ENCODE assay signal across 8 cellular contexts in the genomic region with DNA sequence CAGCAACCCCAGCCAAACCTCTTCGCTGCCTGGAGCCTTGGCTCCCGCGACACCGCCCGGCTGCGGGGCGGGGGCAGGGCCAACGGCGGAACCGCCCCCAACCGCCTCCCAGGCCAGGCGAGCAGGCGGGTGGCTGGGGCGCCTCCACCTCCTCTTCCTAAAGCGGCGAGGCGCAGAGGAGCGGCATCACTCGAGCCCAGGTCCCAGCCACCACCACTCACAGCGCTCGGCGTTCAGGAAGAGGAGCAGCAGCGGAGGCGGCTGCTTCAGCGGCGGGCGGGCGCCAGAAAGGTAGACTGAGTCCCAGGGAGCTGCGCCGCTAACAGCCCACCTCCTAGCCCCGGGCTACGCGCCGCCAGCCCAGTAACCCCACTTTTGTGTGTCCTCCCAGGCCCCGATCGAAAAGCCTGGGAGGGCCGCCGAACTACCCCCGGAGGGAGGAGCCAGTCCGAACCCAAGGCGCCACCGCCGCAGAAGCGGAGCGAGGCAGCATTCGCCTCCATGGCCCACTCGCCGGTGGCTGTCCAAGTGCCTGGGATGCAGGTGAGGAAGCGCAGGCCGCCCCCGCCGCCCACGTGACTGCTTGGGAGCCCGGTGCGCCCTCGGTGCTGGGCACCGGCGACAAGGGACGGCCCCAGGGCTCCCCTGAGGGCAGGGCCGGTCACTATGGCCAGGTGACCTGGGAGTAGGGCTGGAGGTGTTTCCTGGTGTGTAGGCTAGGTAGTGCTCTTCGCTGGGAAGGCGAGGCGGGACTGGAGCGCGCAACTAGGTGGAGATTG. TPM values are rescaled to one million over a fixed set of nuclear protein-coding genes. Genes with fewer than 3 reads are reported as not detected.
DNase-seq lines count a peak whose midpoint lies in the region; ATAC-seq and TF ChIP-seq lines count a peak whose summit lies in the region.

A gene (plus strand): TSS at position 186 of the 779 bp plus-strand sequence. CDS start 316 bp downstream, at position 502.

- POLR2A ChIA-PET in activated CD4-positive, alpha-beta T cell treated with anti-CD3 and anti-CD28 coated beads, Interleukin-2, amount 10 ng/mL, durations not matched to agents 7 days and 5 days (lab: Charles Lee) = interaction anchor here (0.7 kb wide), 1 partner anchor 196 kb away, joined by 3 read pairs; a partner anchor contains a TSS

- no peaks in the 10 kb centered on the region for H3K9me3 Mint-ChIP-seq in activated CD4-positive, alpha-beta T cell treated with anti-CD3 and anti-CD28 coated beads, Interleukin-2, amount 10 ng/mL, durations not matched to agents 7 days and 5 days

- peak within 1 kb of the TSS; percentile 94 for H3K27ac Mint-ChIP-seq in activated CD4-positive, alpha-beta T cell treated with anti-CD3 and anti-CD28 coated beads, Interleukin-2, amount 10 ng/mL, durations not matched to agents 7 days and 5 days

- H3K4me3 ChIP-seq in dorsolateral prefrontal cortex (peak within 1 kb of the TSS; percentile 30 to 71 (median 57)), lung (peak within 1 kb of the TSS; percentile 44)

- DNase-seq in AG09319 (ENCODE audit: extremely low read depth, low read depth) (peak; percentile 7), NCI-H524 treated with DMSO at 0.1 percent for 48 hours (lab: John Stamatoyannopoulos, UW) (peak; percentile 21), dorsolateral prefrontal cortex (peak in 8 of 10 donors; percentile 20 to 59 (median 42)), lung (ENCODE audit: low spot score) (peak; percentile 75)
- DNase-seq in activated CD4-positive, alpha-beta T cell treated with anti-CD3 and anti-CD28 coated beads, Interleukin-2, amount 10 ng/mL, durations not matched to agents 7 days and 5 days = peak; percentile 82
- DNase-seq in stimulated activated CD8-positive, alpha-beta memory T cell treated with anti-CD3 and anti-CD28 coated beads, Interleukin-12 subunit alpha, Interleukin-12 subunit beta, amount 100 ng/mL, for 1 hour (ENCODE audit: low read depth) = peak; percentile 46

- peak within 1 kb of the TSS; percentile 94 for H3K4me3 Mint-ChIP-seq in activated CD4-positive, alpha-beta T cell treated with anti-CD3 and anti-CD28 coated beads, Interleukin-2, amount 10 ng/mL, durations not matched to agents 7 days and 5 days

- H3K4me1 ChIP-seq in lung (ENCODE audit: control insufficient read depth in 2 of 2, insufficient read depth in 2 of 2, low read length in 2 of 2) = no peaks in the 10 kb centered on the region

- CTCF ChIA-PET in activated CD4-positive, alpha-beta T cell treated with anti-CD3 and anti-CD28 coated beads, Interleukin-2, amount 10 ng/mL, durations not matched to agents 7 days and 5 days (lab: Charles Lee) = interaction anchor here (1.2 to 1.3 kb wide), 2 partner anchors 47 to 196 kb away, joined by 3 read pairs; a partner anchor contains a TSS

- H3K27ac ChIP-seq in dorsolateral prefrontal cortex (peak within 1 kb of the TSS in 2 of 59 donors; percentile 29 to 36), lung (ENCODE audit: low read depth in 1 of 2, low read length in 1 of 2) (peak within 1 kb of the TSS in 1 of 2 donors; percentile 75)

- H3K27me3 Mint-ChIP-seq in activated CD4-positive, alpha-beta T cell treated with anti-CD3 and anti-CD28 coated beads, Interleukin-2, amount 10 ng/mL, durations not matched to agents 7 days and 5 days = no peaks in the 10 kb centered on the region

- no peak for TF ChIP-seq CTCF in AG09319 (IDR thresholded peaks at IDR 0.05; ENCODE audit: low read depth, low read length)
- no peak for TF ChIP-seq CTCF in dorsolateral prefrontal cortex (IDR thresholded peaks at IDR 0.05 in 54 of 56, conservative IDR thresholded peaks at IDR 0.05 in 2 of 56; ENCODE audit: low read depth in 1 of 56, partially characterized antibody in 56 of 56)
- TF ChIP-seq CTCF in lung (IDR thresholded peaks at IDR 0.05; ENCODE audit: control extremely low read depth, extremely low read depth) = no peak

- 0 to 29% methylated on average over 18 to 65 of the region's 65 CpGs for WGBS in lung, 2 donors

- H3K27me3 ChIP-seq in dorsolateral prefrontal cortex (peaks cover 0 to 95% (median 44%) of the 10 kb centered on the region in 45 donors), lung (ENCODE audit: control insufficient read depth, insufficient read depth) (peaks cover 17% of the 10 kb centered on the region)

- peak; percentile 83 for ATAC-seq in GM18907 (IDR thresholded peaks at IDR 0.05; ENCODE audit: unreplicated experiment)
- ATAC-seq in HG03103 (IDR thresholded peaks at IDR 0.05; ENCODE audit: low read depth, unreplicated experiment) = peak; percentile 69
- peak; percentile 87 for ATAC-seq in lung (ENCODE audit: insufficient read depth, low FRiP score)

- intact Hi-C loops in dorsolateral prefrontal cortex (cut with DNase I) = loop anchor here in 1 of 2 donors (5.0 kb wide), 1 partner anchor 194 kb away; a partner anchor contains a TSS

- peaks cover 16% of the 10 kb centered on the region for H3K36me3 Mint-ChIP-seq in activated CD4-positive, alpha-beta T cell treated with anti-CD3 and anti-CD28 coated beads, Interleukin-2, amount 10 ng/mL, durations not matched to agents 7 days and 5 days (ENCODE audit: low read depth)

- peaks cover 0 to 6% of the 10 kb centered on the region in 2 donors for H3K9me3 ChIP-seq in lung (ENCODE audit: control insufficient read depth in 2 of 2, insufficient read depth in 1 of 2, low read length in 1 of 2)

- peaks cover 42% of the 10 kb centered on the region for H3K4me1 Mint-ChIP-seq in activated CD4-positive, alpha-beta T cell treated with anti-CD3 and anti-CD28 coated beads, Interleukin-2, amount 10 ng/mL, durations not matched to agents 7 days and 5 days

- no peaks in the 10 kb centered on the region for H3K36me3 ChIP-seq in lung (ENCODE audit: control insufficient read depth in 2 of 2, insufficient read depth in 2 of 2, low read length in 2 of 2)

RNA-seq across cellular contexts. Expression of the gene that starts here (rescaled TPM):
- total RNA-seq in activated CD4-positive, alpha-beta T cell treated with anti-CD3 and anti-CD28 coated beads, Interleukin-2, amount 10 ng/mL, durations not matched to agents 7 days and 5 days = 10 to 100 TPM; 46.2 to 59.9 TPM
- 1 to 10 TPM in 69 of 120 experiments, under 1 TPM in 51; 0.31 to 3.9 (median 1.1) TPM for total RNA-seq in dorsolateral prefrontal cortex
- 10 to 100 TPM; 11.2 to 16.4 TPM for total RNA-seq in lung
- polyA plus RNA-seq in lung = 10 to 100 TPM in 1 of 2 donors, 1 to 10 TPM in 1; 9.1 to 10.9 TPM

Comparison
In these comparisons a context has a peak if more than half of its experiments do, and no peak if none do; other contexts are left out.
1. DNase-seq: peak in every context shown above with its lines; median percentile 82 in activated CD4-positive, alpha-beta T cell treated with anti-CD3 and anti-CD28 coated beads, Interleukin-2, amount 10 ng/mL, durations not matched to agents 7 days and 5 days; 75 in lung; 46 in stimulated activated CD8-positive, alpha-beta memory T cell treated with anti-CD3 and anti-CD28 coated beads, Interleukin-12 subunit alpha, Interleukin-12 subunit beta, amount 100 ng/mL, for 1 hour; 42 in dorsolateral prefrontal cortex; 21 in NCI-H524 treated with DMSO at 0.1 percent for 48 hours; 7 in AG09319.